8 cellular contexts compared by ENCODE assay signal in the genomic region with DNA sequence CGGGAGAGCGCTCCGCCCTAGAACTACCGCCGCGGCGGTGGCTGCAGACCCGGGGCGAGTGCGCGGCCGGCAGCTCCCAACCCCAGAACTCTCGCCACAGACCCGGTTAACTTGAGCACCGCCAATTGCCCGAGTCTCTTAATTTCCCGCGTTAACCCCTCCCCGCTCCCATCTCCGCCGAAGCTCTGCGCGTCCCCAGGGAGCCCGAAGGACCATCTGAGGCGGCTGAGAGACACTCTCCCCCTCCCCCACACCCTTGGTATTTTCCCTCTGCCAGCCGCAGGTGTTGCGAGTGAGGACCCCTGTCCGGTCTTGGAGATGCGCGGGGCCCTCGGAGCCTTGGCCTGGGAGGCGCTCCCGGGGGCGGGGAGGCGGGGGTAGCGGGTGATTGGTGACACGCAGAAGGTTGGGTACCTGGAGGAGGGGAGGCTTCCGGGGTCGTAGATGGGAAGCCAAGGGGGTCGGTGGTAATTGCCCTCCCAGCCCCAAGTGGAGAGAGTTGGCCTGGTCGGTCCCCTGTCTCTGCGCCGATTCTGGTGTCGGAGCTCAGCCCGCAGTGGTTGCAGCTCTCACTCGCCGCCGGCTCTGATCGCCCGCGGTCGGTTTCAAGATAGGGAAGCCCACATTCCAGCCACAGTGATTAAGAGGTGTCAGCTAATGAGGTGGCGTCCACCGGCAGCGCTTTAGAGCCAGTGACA. TPM values are rescaled to one million over a fixed set of nuclear protein-coding genes. Genes with fewer than 3 reads are reported as not detected.
DNase-seq lines count a peak whose midpoint lies in the region; TF ChIP-seq lines count a peak whose summit lies in the region.

No MANE protein-coding gene starts in this region.

- in situ Hi-C loops in G401 (cut with HindIII; ENCODE audit: low sequenced_read_pairs) = no loop called here

- H3K36me3 ChIP-seq in MM.1S (replicated peaks; ENCODE audit: insufficient read depth, low read length) (no peaks in the 10 kb centered on the region), iPS-15b (ENCODE audit: control insufficient read depth, insufficient read depth, low read length) (no peaks in the 10 kb centered on the region), smooth muscle cell (ENCODE audit: low read depth) (no peaks in the 10 kb centered on the region)

- H3F3A ChIP-seq in MM.1S (ENCODE audit: insufficient read depth, low read length) (peaks cover 4% of the 10 kb centered on the region), smooth muscle cell (ENCODE audit: low read depth) (peaks cover 8% of the 10 kb centered on the region)

- H3K4me1 ChIP-seq in MM.1S (ENCODE audit: low read length) (0 out of 2 replicates have a peak, but pooled peaks cover 8% of the 10 kb centered on the region), iPS-15b (ENCODE audit: control insufficient read depth, insufficient read depth, low read length) (peaks cover 4% of the 10 kb centered on the region), smooth muscle cell (ENCODE audit: low read depth) (peaks cover 10% of the 10 kb centered on the region)

- H3K79me2 ChIP-seq in MM.1S (ENCODE audit: low read length) = no peaks in the 10 kb centered on the region
- no peaks in the 10 kb centered on the region for H3K79me2 ChIP-seq in smooth muscle cell (ENCODE audit: low read depth)

- H3K9me3 ChIP-seq in MM.1S (replicated peaks; ENCODE audit: insufficient read depth, low read length) (no peaks in the 10 kb centered on the region), iPS-15b (ENCODE audit: control insufficient read depth, insufficient read depth, low read length) (no peaks in the 10 kb centered on the region), smooth muscle cell (replicated peaks; ENCODE audit: low read depth) (no peaks in the 10 kb centered on the region)

- TF ChIP-seq CTCF in MM.1S (IDR thresholded peaks at IDR 0.05; ENCODE audit: low read length) (no peak), smooth muscle cell (IDR thresholded peaks at IDR 0.05; ENCODE audit: borderline replicate concordance, insufficient read depth, poor library complexity, severe bottlenecking) (no peak)

- H3K4me2 ChIP-seq in MM.1S (ENCODE audit: low read depth, low read length) (peak overlapping the region; percentile 100), smooth muscle cell (peak overlapping the region; percentile 88)

- peak overlapping the region; percentile 72 for H3K4me3 ChIP-seq in MM.1S (ENCODE audit: low read length)
- peak overlapping the region; percentile 63 for H3K4me3 ChIP-seq in iPS-15b (ENCODE audit: low read depth, low read length)
- peak overlapping the region; percentile 54 for H3K4me3 ChIP-seq in smooth muscle cell

- peaks cover 17% of the 10 kb centered on the region for H3K27me3 ChIP-seq in MM.1S (replicated peaks; ENCODE audit: insufficient read depth, low read length)
- H3K27me3 ChIP-seq in iPS-15b (ENCODE audit: control insufficient read depth, insufficient read depth, low read length) = peaks cover 18% of the 10 kb centered on the region
- H3K27me3 ChIP-seq in smooth muscle cell (ENCODE audit: low read depth) = peaks cover 47% of the 10 kb centered on the region

- peak; percentile 68 for DNase-seq in G401 (ENCODE audit: low spot score)
- DNase-seq in MM.1S = peak; percentile 34
- peak; percentile 27 for DNase-seq in activated naive CD4-positive, alpha-beta T cell treated with anti-CD3 and anti-CD28 coated beads, Interleukin-2, amount 50 U/mL, for 16 hours
- DNase-seq in smooth muscle cell (lab: John Stamatoyannopoulos, UW; ENCODE audit: unreplicated experiment) = no peak
- DNase-seq in occipital lobe (lab: John Stamatoyannopoulos, UW) = no peak
- no peak for DNase-seq in NCI-H1694 (lab: John Stamatoyannopoulos, UW)
- no peak for DNase-seq in effector CD4-positive, alpha-beta T cell

- H3K9ac ChIP-seq in MM.1S (ENCODE audit: low read length) (peak overlapping the region; percentile 13; the same call in 1 of the 2 replicates), iPS-15b (ENCODE audit: low read depth, low read length) (no peak overlapping the region), smooth muscle cell (ENCODE audit: low read depth) (no peak overlapping the region)

- no peaks in the 10 kb centered on the region for H3K9me2 ChIP-seq in MM.1S (replicated peaks; ENCODE audit: insufficient read depth, low read length)

- H2AFZ ChIP-seq in MM.1S (ENCODE audit: low read length) = peak overlapping the region; percentile 92
- H2AFZ ChIP-seq in smooth muscle cell (ENCODE audit: low read depth) = no peak overlapping the region

- H4K20me1 ChIP-seq in MM.1S (ENCODE audit: insufficient read depth, low read length) = no peaks in the 10 kb centered on the region
- H4K20me1 ChIP-seq in smooth muscle cell (ENCODE audit: low read depth) = no peaks in the 10 kb centered on the region

- no peak overlapping the region for H3K27ac ChIP-seq in MM.1S (ENCODE audit: low read length)
- no peak overlapping the region for H3K27ac ChIP-seq in smooth muscle cell (ENCODE audit: low read depth)

- 3% methylated on average over 47 of the region's 55 CpGs for WGBS in smooth muscle cell (ENCODE audit: low lambda C conversion rate)

RNA-seq across cellular contexts. Expression of a gene that starts 0.9 kb away (rescaled TPM):
- not detected in 2 replicates for total RNA-seq in G401 (2014; rRNA removed; shearing (Covaris generic))
- total RNA-seq in smooth muscle cell (4.5 and 6.1 TPM in 2 replicates), occipital lobe (11.2 TPM)
- polyA plus RNA-seq in smooth muscle cell = 4.8 and 5.1 TPM in 2 replicates

RNA-seq across cellular contexts. Expression of a gene that starts 28.4 kb away (rescaled TPM):
- not detected in 2 replicates for total RNA-seq in G401 (2014; rRNA removed; shearing (Covaris generic))
- total RNA-seq in smooth muscle cell (not detected in 2 replicates), occipital lobe (not detected)
- polyA plus RNA-seq in smooth muscle cell = not detected in 2 replicates

Comparison
In these comparisons a context has a peak if more than half of its experiments do, and no peak if none do; other contexts are left out.
1. DNase-seq: peak in G401 (single experiment), MM.1S (single experiment) and activated naive CD4-positive, alpha-beta T cell treated with anti-CD3 and anti-CD28 coated beads, Interleukin-2, amount 50 U/mL, for 16 hours (single experiment); none in smooth muscle cell (single experiment), occipital lobe (single experiment), NCI-H1694 (single experiment) and effector CD4-positive, alpha-beta T cell (single experiment).
2. Peak in every context shown above with its lines, with median percentiles within 50 percentile points of each other: H3K4me3 ChIP-seq.